1 cellular context compared by ENCODE assay signal in genomic region chr12:47082963-47083621, GRCh38.
TF ChIP-seq lines count a peak whose summit lies in the region.

No MANE protein-coding gene starts in this region.

TF ChIP-seq in HCT116, 20 proteins besides CTCF, POLR2A, EP300 and RAD21 (continued from another document):
- TF ChIP-seq ZBTB33 (IDR thresholded peaks at IDR 0.05; ENCODE audit: extremely low read depth, insufficient replicate concordance, low read length) (no peak), MAX (IDR thresholded peaks at IDR 0.05) (no peak)
TF ChIP-seq in HCT116: peak in this region for 2.
